Comparison of ENCODE assay signal across 1 cellular context in the genomic region with DNA sequence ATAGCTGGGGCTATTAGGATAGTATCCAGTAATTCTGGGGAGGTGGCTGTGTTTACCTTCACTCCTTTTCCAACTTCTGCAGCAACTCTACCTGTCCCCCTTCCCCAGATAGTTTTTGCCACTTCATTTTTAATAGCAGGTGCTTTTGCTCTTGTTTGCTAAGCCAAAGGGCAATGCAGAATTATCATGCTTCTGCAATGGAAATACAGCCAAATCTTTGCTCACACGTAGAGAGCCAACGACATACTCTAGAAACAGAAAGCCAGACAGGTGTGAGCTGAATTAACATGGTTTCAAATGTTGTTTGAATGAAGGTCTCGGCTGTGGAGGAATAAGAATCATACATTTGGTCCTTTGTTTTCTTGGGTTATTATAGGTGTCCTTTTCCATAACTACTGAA.
TF ChIP-seq lines count a peak whose summit lies in the region.

No MANE protein-coding gene starts in this region.

TF ChIP-seq in WTC11, 78 proteins besides CTCF, POLR2A, EP300 and RAD21 (continued from another document):
- TF ChIP-seq, protein P1, sequence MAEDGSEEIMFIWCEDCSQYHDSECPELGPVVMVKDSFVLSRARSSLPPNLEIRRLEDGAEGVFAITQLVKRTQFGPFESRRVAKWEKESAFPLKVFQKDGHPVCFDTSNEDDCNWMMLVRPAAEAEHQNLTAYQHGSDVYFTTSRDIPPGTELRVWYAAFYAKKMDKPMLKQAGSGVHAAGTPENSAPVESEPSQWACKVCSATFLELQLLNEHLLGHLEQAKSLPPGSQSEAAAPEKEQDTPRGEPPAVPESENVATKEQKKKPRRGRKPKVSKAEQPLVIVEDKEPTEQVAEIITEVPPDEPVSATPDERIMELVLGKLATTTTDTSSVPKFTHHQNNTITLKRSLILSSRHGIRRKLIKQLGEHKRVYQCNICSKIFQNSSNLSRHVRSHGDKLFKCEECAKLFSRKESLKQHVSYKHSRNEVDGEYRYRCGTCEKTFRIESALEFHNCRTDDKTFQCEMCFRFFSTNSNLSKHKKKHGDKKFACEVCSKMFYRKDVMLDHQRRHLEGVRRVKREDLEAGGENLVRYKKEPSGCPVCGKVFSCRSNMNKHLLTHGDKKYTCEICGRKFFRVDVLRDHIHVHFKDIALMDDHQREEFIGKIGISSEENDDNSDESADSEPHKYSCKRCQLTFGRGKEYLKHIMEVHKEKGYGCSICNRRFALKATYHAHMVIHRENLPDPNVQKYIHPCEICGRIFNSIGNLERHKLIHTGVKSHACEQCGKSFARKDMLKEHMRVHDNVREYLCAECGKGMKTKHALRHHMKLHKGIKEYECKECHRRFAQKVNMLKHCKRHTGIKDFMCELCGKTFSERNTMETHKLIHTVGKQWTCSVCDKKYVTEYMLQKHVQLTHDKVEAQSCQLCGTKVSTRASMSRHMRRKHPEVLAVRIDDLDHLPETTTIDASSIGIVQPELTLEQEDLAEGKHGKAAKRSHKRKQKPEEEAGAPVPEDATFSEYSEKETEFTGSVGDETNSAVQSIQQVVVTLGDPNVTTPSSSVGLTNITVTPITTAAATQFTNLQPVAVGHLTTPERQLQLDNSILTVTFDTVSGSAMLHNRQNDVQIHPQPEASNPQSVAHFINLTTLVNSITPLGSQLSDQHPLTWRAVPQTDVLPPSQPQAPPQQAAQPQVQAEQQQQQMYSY (CRISPR knock-in tag; IDR thresholded peaks at IDR 0.05): no peak
